In the genomic region with DNA sequence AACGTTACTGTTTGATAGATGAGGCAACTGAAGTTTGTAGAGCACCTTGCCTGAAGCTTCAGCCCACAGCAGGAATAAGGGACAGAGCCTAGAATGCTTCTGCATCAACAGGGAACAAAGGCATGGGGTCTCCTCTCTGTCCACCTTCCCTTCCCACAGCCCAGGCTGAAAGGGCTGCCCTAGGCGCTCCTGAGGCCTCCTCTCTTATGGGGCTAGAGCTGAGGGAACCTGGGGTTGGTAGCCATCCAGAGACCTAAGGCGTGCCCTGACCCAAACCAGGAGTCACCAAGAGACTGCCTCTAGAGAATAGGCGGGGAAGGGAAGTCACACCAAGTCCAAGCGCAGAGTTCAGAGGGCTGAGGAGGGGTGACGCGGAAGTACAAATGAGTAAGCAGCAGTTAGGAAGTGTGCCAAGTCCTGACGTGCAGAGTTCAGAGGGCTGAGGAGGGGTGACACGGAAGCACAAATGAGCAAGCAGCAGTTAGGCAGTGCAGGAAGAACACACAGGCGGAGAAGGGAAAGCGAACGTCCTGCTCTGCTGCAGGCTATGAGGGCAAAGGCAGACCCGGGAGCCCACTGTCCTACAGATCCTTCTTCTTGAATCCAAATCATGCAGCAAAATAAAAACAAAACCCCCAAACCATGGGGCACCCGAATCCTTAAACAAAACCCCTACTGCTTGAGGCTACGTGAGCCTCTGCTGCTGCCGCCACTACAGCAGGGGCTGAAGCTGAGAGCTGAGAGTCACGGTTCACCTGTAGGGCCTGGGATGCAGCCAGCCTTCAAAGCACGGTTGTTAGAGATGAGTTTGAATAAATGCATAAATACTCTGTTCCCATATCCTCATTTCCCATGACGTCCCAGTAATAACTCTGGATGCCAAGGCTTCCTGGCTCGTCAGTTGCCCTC, we compare ENCODE assay signal across 8 cellular contexts. TPM values are rescaled to one million over a fixed set of nuclear protein-coding genes. Genes with fewer than 3 reads are reported as not detected.
DNase-seq lines count a peak whose midpoint lies in the region; ATAC-seq and TF ChIP-seq lines count a peak whose summit lies in the region.

No MANE protein-coding gene starts in this region.

- no peak overlapping the region for H3K4me3 ChIP-seq in astrocyte of the spinal cord (ENCODE audit: low read depth, low read length)

- no peak for TF ChIP-seq CTCF in astrocyte of the spinal cord (IDR thresholded peaks at IDR 0.05; ENCODE audit: low read depth, low read length)

- in situ Hi-C loops in astrocyte of the spinal cord (cut with HindIII; ENCODE audit: low sequenced_read_pairs) = no loop called here

- DNase-seq in A172 (ENCODE audit: low spot score) = peak; percentile 77
- DNase-seq in HT-29 (ENCODE audit: low spot score) = peak; percentile 99
- DNase-seq in T-helper 22 cell (ENCODE audit: low read depth) = peak; percentile 83
- peak; percentile 78 for DNase-seq in astrocyte of the spinal cord (ENCODE audit: low read depth, low spot score)
- peak; percentile 89 for DNase-seq in iris pigment epithelial cell (ENCODE audit: low read depth)
- peak; percentile 80 to 87 (median 86) for DNase-seq in stimulated activated CD4-positive, alpha-beta T cell treated with anti-CD3 and anti-CD28 coated beads, Interleukin-12 subunit alpha, Interleukin-12 subunit beta, amount 100 ng/mL, for 48 hours (ENCODE audit: low read depth in 2 of 3, low spot score in 1 of 3)

- ATAC-seq in GM18873 (IDR thresholded peaks at IDR 0.05; ENCODE audit: low FRiP score, unreplicated experiment) (peak; percentile 39), HG03457 (IDR thresholded peaks at IDR 0.05; ENCODE audit: unreplicated experiment) (no peak)

RNA-seq across cellular contexts. Expression of a gene that starts 2.7 kb away (rescaled TPM):
- 171 and 208 TPM in 2 replicates for total RNA-seq in A172 (2014; rRNA removed; shearing (Covaris generic))
- total RNA-seq in HT-29 (2014; rRNA removed; shearing (Covaris generic)) = 150 and 162 TPM in 2 replicates

RNA-seq across cellular contexts. Expression of a gene that starts 15.1 kb away (rescaled TPM):
- total RNA-seq in A172 (2014; rRNA removed; shearing (Covaris generic)) = 48.3 and 61.6 TPM in 2 replicates
- total RNA-seq in HT-29 (2014; rRNA removed; shearing (Covaris generic)) = 92.5 and 122 TPM in 2 replicates

RNA-seq across cellular contexts. Expression of a gene that starts 55.0 kb away (rescaled TPM):
- total RNA-seq in A172 (2014; rRNA removed; shearing (Covaris generic)) = 4,331 and 5,553 TPM in 2 replicates
- 8,222 and 8,866 TPM in 2 replicates for total RNA-seq in HT-29 (2014; rRNA removed; shearing (Covaris generic))
